ENCODE assay signal across 10 cellular contexts in genomic region chr11:96213500-96213899, GRCh38.
A peak's percentile ranks its signal among the peaks of the same experiment; 100 is the strongest.
DNase-seq lines count a peak whose midpoint lies in the region; ATAC-seq and TF ChIP-seq lines count a peak whose summit lies in the region.
"Had no signal": no experiment of that assay in that cellular context is flagged by ENCODE, and none has a peak within 500 bp of the region (broad histone marks: within the 10 kb centered on the region; RNA-seq: fewer than 3 reads in every experiment).

No MANE protein-coding gene starts in this region.

- TF ChIP-seq CTCF in tibial nerve (IDR thresholded peaks at IDR 0.05), result no peak

- H3K27me3 Mint-ChIP-seq in activated CD4-positive, alpha-beta T cell treated with anti-CD3 and anti-CD28 coated beads, Interleukin-2, amount 10 ng/mL, durations not matched to agents 24 days and 14 days, result no peaks in the 10 kb centered on the region
- H3K27me3 Mint-ChIP-seq in activated naive CD8-positive, alpha-beta T cell treated with anti-CD3 and anti-CD28 coated beads for 36 hours, result no peaks in the 10 kb centered on the region
- H3K27me3 Mint-ChIP-seq: activated CD8-positive, alpha-beta memory T cell treated with anti-CD3 and anti-CD28 coated beads, Interleukin-2, amount 10 ng/mL, durations not matched to agents 7 days and 5 days had no signal

- no peak for TF ChIP-seq EP300 in tibial nerve (IDR thresholded peaks at IDR 0.05)

- H3K27ac ChIP-seq in tibial nerve, result peak overlapping the region; percentile 44 to 92 (median 76)

- no peaks in the 10 kb centered on the region for H3K9me3 ChIP-seq in tibial nerve

- DNase-seq in activated CD4-positive, alpha-beta T cell treated with anti-CD3 and anti-CD28 coated beads, Interleukin-2, amount 10 ng/mL, durations not matched to agents 24 days and 14 days, result no peak
- no peak for DNase-seq in activated CD4-positive, alpha-beta T cell treated with anti-CD3 and anti-CD28 coated beads, Interleukin-2, amount 50 U/mL, for 4 hours
- no peak for DNase-seq in activated naive CD8-positive, alpha-beta T cell treated with anti-CD3 and anti-CD28 coated beads for 36 hours
- DNase-seq in kidney tubule cell (ENCODE audit: low spot score) (peak; percentile 62), tibial nerve (ENCODE audit: low spot score in 2 of 2) (no peak), activated gamma-delta T cell treated with Interleukin-2 at 50 U/mL for 16 hours (no peak), NCI-H1105 treated with DMSO at 0.1 percent for 48 hours (lab: John Stamatoyannopoulos, UW) (no peak)
- DNase-seq: activated CD8-positive, alpha-beta memory T cell treated with anti-CD3 and anti-CD28 coated beads, Interleukin-2, amount 10 ng/mL, durations not matched to agents 7 days and 5 days; NCI-H524 treated with DMSO at 0.1 percent for 48 hours had no signal

- no peak for TF ChIP-seq POLR2A in tibial nerve (IDR thresholded peaks at IDR 0.05)

- no peak for ATAC-seq in GM18858 (IDR thresholded peaks at IDR 0.05; ENCODE audit: unreplicated experiment)
- ATAC-seq: activated CD8-positive, alpha-beta memory T cell treated with anti-CD3 and anti-CD28 coated beads, Interleukin-2, amount 10 ng/mL, durations not matched to agents 7 days and 5 days had no signal

- H3K27me3 ChIP-seq in tibial nerve, result no peaks in the 10 kb centered on the region

- WGBS in tibial nerve, 2 donors, result 39 to 48% methylated on average over 2 of the region's 2 CpGs

- H3K4me1 ChIP-seq in tibial nerve, result peaks cover 2 to 60% (median 44%) of the 10 kb centered on the region in 4 donors

- H3K9me3 Mint-ChIP-seq in activated CD4-positive, alpha-beta T cell treated with anti-CD3 and anti-CD28 coated beads, Interleukin-2, amount 10 ng/mL, durations not matched to agents 24 days and 14 days, result no peaks in the 10 kb centered on the region
- no peaks in the 10 kb centered on the region for H3K9me3 Mint-ChIP-seq in activated naive CD8-positive, alpha-beta T cell treated with anti-CD3 and anti-CD28 coated beads for 36 hours

- peaks cover 4% of the 10 kb centered on the region for H3K36me3 Mint-ChIP-seq in activated CD4-positive, alpha-beta T cell treated with anti-CD3 and anti-CD28 coated beads, Interleukin-2, amount 10 ng/mL, durations not matched to agents 24 days and 14 days (ENCODE audit: low read depth)
- H3K36me3 Mint-ChIP-seq in activated naive CD8-positive, alpha-beta T cell treated with anti-CD3 and anti-CD28 coated beads for 36 hours, result peaks cover 17% of the 10 kb centered on the region

- no peak overlapping the region for H3K4me3 Mint-ChIP-seq in activated CD4-positive, alpha-beta T cell treated with anti-CD3 and anti-CD28 coated beads, Interleukin-2, amount 10 ng/mL, durations not matched to agents 24 days and 14 days
- no peak overlapping the region for H3K4me3 Mint-ChIP-seq in activated naive CD8-positive, alpha-beta T cell treated with anti-CD3 and anti-CD28 coated beads for 36 hours
- H3K4me3 Mint-ChIP-seq: activated CD8-positive, alpha-beta memory T cell treated with anti-CD3 and anti-CD28 coated beads, Interleukin-2, amount 10 ng/mL, durations not matched to agents 7 days and 5 days had no signal

- intact Hi-C loops in activated CD4-positive, alpha-beta T cell treated with anti-CD3 and anti-CD28 coated beads, Interleukin-2, amount 10 ng/mL, durations not matched to agents 24 days and 14 days (cut with micrococcal nuclease), result no loop called here

- no peaks in the 10 kb centered on the region for H3K36me3 ChIP-seq in tibial nerve

- peaks cover 63% of the 10 kb centered on the region for H3K4me1 Mint-ChIP-seq in activated CD4-positive, alpha-beta T cell treated with anti-CD3 and anti-CD28 coated beads, Interleukin-2, amount 10 ng/mL, durations not matched to agents 24 days and 14 days
- peaks cover 83% of the 10 kb centered on the region for H3K4me1 Mint-ChIP-seq in activated naive CD8-positive, alpha-beta T cell treated with anti-CD3 and anti-CD28 coated beads for 36 hours

- peak overlapping the region; percentile 20 for H3K27ac Mint-ChIP-seq in activated CD4-positive, alpha-beta T cell treated with anti-CD3 and anti-CD28 coated beads, Interleukin-2, amount 10 ng/mL, durations not matched to agents 24 days and 14 days
- H3K27ac Mint-ChIP-seq in activated naive CD8-positive, alpha-beta T cell treated with anti-CD3 and anti-CD28 coated beads for 36 hours, result peak overlapping the region; percentile 91

- no peak overlapping the region for H3K4me3 ChIP-seq in tibial nerve
